ENCODE assay signal across 10 cellular contexts in the genomic region with DNA sequence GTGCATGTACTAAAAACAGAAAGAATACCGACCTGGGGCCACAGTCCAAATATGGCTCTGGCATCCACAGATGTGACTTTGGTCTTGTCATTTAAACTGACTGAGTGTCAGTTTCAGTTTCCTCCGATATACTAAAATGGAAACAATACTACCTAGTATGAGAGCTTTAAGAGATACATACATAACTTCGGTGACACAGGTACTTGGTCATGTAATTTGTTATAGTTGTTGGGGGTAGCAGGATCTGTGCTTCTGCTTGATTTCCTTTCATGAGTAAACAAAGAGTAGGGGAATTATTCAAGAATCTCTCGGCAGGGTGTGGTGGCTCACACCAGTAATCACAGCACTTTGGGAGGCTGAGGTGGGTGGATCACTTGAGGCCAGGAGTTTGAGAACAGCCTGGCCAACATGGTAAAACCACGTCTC. TPM values are rescaled to one million over a fixed set of nuclear protein-coding genes. Genes with fewer than 3 reads are reported as not detected.
A peak's percentile ranks its signal among the peaks of the same experiment; 100 is the strongest.
DNase-seq lines count a peak whose midpoint lies in the region; ATAC-seq lines count a peak whose summit lies in the region.
"Had no signal": no experiment of that assay in that cellular context is flagged by ENCODE, and none has a peak within 500 bp of the region (broad histone marks: within the 10 kb centered on the region; RNA-seq: fewer than 3 reads in every experiment).

No MANE protein-coding gene starts in this region.

- no peaks in the 10 kb centered on the region for H3K27me3 Mint-ChIP-seq in activated naive CD8-positive, alpha-beta T cell treated with anti-CD3 and anti-CD28 coated beads for 36 hours

- H3K9me3 Mint-ChIP-seq in activated naive CD8-positive, alpha-beta T cell treated with anti-CD3 and anti-CD28 coated beads for 36 hours = peaks cover 4% of the 10 kb centered on the region

- DNase-seq in activated naive CD8-positive, alpha-beta T cell treated with anti-CD3 and anti-CD28 coated beads for 36 hours = peak; percentile 8
- DNase-seq in SHP77 (lab: John Stamatoyannopoulos, UW) = no peak
- no peak for DNase-seq in DMS53 treated with DMSO at 0.1 percent for 48 hours (lab: John Stamatoyannopoulos, UW; ENCODE audit: unreplicated experiment)
- DNase-seq in kidney tubule cell (ENCODE audit: low spot score) = no peak
- DNase-seq in Ammon's horn (ENCODE audit: low spot score) = no peak
- DNase-seq: activated gamma-delta T cell treated with Interleukin-2 at 50 U/mL for 16 hours, hypothalamus had no signal

- peak overlapping the region; percentile 87 for H3K27ac Mint-ChIP-seq in activated naive CD8-positive, alpha-beta T cell treated with anti-CD3 and anti-CD28 coated beads for 36 hours

- peaks cover 47% of the 10 kb centered on the region for H3K4me1 Mint-ChIP-seq in activated naive CD8-positive, alpha-beta T cell treated with anti-CD3 and anti-CD28 coated beads for 36 hours

- peaks cover 32% of the 10 kb centered on the region for H3K36me3 Mint-ChIP-seq in activated naive CD8-positive, alpha-beta T cell treated with anti-CD3 and anti-CD28 coated beads for 36 hours

- no peak overlapping the region for H3K4me3 Mint-ChIP-seq in activated naive CD8-positive, alpha-beta T cell treated with anti-CD3 and anti-CD28 coated beads for 36 hours

- ATAC-seq in GM18499 (IDR thresholded peaks at IDR 0.05; ENCODE audit: insufficient read depth, unreplicated experiment) (peak; percentile 78), GM21360 (IDR thresholded peaks at IDR 0.05; ENCODE audit: unreplicated experiment) (peak; percentile 85), HG03280 (IDR thresholded peaks at IDR 0.05; ENCODE audit: unreplicated experiment) (peak; percentile 75)

RNA-seq across cellular contexts. Expression of a gene that starts 32.1 kb away (rescaled TPM):
- total RNA-seq in activated naive CD8-positive, alpha-beta T cell treated with anti-CD3 and anti-CD28 coated beads for 36 hours = 10 to 100 TPM; 24.0 to 24.9 TPM
